In the genomic region with DNA sequence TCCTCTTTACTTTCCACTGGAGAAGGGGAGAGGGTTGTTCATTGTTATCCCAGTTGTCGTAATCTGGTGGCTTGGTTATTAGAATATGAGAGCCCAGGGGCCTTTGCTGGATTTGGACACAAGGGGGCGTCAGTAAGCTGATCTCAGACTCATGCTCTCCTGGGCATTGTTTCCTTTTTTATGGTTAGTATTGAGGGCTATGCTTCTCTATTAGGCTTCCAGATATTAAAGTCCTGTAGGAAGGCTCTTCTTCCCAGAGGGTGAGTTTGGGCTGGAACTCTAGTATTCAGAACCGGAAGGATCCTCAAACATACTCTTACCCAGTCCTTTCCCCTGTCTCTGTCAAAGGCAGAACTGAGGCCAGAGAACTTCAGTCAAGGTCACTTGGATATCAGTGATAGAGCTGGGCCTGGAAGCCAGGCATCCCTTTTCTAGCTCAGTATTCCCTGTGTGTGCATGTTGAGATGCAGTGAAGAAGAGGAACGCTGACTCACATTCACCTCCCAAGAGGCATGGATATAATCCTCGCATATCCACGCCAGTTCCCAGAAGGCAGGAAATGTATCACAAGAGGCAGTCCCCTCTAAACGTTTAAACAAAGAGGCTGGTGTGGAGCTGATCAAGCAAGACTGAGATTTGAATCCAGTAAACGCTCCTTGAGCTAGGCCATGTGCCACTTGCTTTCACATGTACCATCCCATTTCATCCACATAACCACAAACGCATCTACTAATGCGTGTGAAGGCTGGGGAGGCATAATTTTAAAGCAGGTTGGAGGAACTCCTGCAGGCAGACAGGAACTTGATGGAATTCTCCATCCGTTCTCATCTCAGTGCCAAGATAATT, we compare ENCODE assay signal across 8 cellular contexts. TPM values are rescaled to one million over a fixed set of nuclear protein-coding genes. Genes with fewer than 3 reads are reported as not detected.
A peak's percentile ranks its signal among the peaks of the same experiment; 100 is the strongest.
DNase-seq lines count a peak whose midpoint lies in the region; ATAC-seq lines count a peak whose summit lies in the region.

No MANE protein-coding gene starts in this region.

- H3K27ac Mint-ChIP-seq in memory B cell = no peak overlapping the region

- H3K27me3 Mint-ChIP-seq in memory B cell = no peaks in the 10 kb centered on the region

- peak; percentile 47 for ATAC-seq in memory B cell (ENCODE audit: low read depth)
- no peak for ATAC-seq in GM19452 (IDR thresholded peaks at IDR 0.05; ENCODE audit: unreplicated experiment)

- DNase-seq in GM19238 (ENCODE audit: insufficient read length, low spot score) (peak; percentile 41), NCI-H460 (ENCODE audit: extremely low read depth, low read depth) (peak; percentile 59), ecto neural progenitor cell (ENCODE audit: low spot score) (peak; percentile 78), memory B cell (ENCODE audit: low spot score in 2 of 2) (peak; percentile 42 to 48)
- DNase-seq in activated CD4-positive, alpha-beta T cell treated with anti-CD3 and anti-CD28 coated beads, Interleukin-2, amount 50 U/mL, for 4 hours = peak; percentile 46 to 53
- DNase-seq in stimulated activated CD8-positive, alpha-beta memory T cell treated with anti-CD3 and anti-CD28 coated beads, Interleukin-12 subunit alpha, Interleukin-12 subunit beta, amount 100 ng/mL, for 4 hours (ENCODE audit: low read depth) = peak; percentile 10

- H2AFZ ChIP-seq in ACC112 (ENCODE audit: low read length, unreplicated experiment) = peak overlapping the region; percentile 25

- H3K36me3 Mint-ChIP-seq in memory B cell = peaks cover 45% of the 10 kb centered on the region

- H3K27ac ChIP-seq in ACC112 (ENCODE audit: low read depth, low read length) = peak overlapping the region; percentile 87

- no peaks in the 10 kb centered on the region for H3K9me3 Mint-ChIP-seq in memory B cell

- no peaks in the 10 kb centered on the region for H3K27me3 ChIP-seq in ACC112 (ENCODE audit: insufficient read depth, low read length)

- H3K4me1 ChIP-seq in ACC112 (ENCODE audit: control insufficient read depth, insufficient read depth, low read length, unreplicated experiment) = peaks cover 25% of the 10 kb centered on the region

- H3K4me3 ChIP-seq in ACC112 (ENCODE audit: low read depth, low read length) = 0 out of 2 replicates have a peak overlapping the region, but pooled peaks have one; percentile 2

- H3K4me1 Mint-ChIP-seq in memory B cell = no peaks in the 10 kb centered on the region

- no peak overlapping the region for H3K4me3 Mint-ChIP-seq in memory B cell

- no peaks in the 10 kb centered on the region for H3K79me2 ChIP-seq in ACC112 (ENCODE audit: control insufficient read depth, insufficient read depth, low read length, unreplicated experiment)

- peaks cover 31% of the 10 kb centered on the region; the same call in 1 of the 2 replicates for H3K36me3 ChIP-seq in ACC112 (ENCODE audit: insufficient read depth, low read length)

RNA-seq across cellular contexts. Expression of a gene that starts 41.6 kb away (rescaled TPM):
- total RNA-seq in NCI-H460 (2014; rRNA removed; shearing (Covaris generic)) = 27.1 and 33.4 TPM in 2 replicates
- polyA plus RNA-seq in NCI-H460 (2014; cell fraction: nucleus; rRNA removed) = 20.8 and 29.1 TPM in 2 replicates

RNA-seq across cellular contexts. Expression of a gene that starts 41.9 kb away (rescaled TPM):
- total RNA-seq in NCI-H460 (2014; rRNA removed; shearing (Covaris generic)) = 15.2 and 22.6 TPM in 2 replicates
- polyA plus RNA-seq in NCI-H460 (2014; cell fraction: nucleus; rRNA removed) = 9.5 and 15.5 TPM in 2 replicates

RNA-seq across cellular contexts. Expression of a gene that starts 54.3 kb away (rescaled TPM):
- total RNA-seq in NCI-H460 (2014; rRNA removed; shearing (Covaris generic)) = 25.6 and 34.6 TPM in 2 replicates
- 99.1 and 132 TPM in 2 replicates for polyA plus RNA-seq in NCI-H460 (2014; cell fraction: nucleus; rRNA removed)

RNA-seq across cellular contexts. Expression of a gene that starts 54.6 kb away (rescaled TPM):
- 4.4 and 6.4 TPM in 2 replicates for total RNA-seq in NCI-H460 (2014; rRNA removed; shearing (Covaris generic))
- 37.3 and 37.6 TPM in 2 replicates for polyA plus RNA-seq in NCI-H460 (2014; cell fraction: nucleus; rRNA removed)

Comparison
In these comparisons a context has a peak if more than half of its experiments do, and no peak if none do; other contexts are left out.
1. DNase-seq: peak in every context shown above with its lines; median percentile 78 in ecto neural progenitor cell; 59 in NCI-H460; 50 in activated CD4-positive, alpha-beta T cell treated with anti-CD3 and anti-CD28 coated beads, Interleukin-2, amount 50 U/mL, for 4 hours; 45 in memory B cell; 41 in GM19238; 10 in stimulated activated CD8-positive, alpha-beta memory T cell treated with anti-CD3 and anti-CD28 coated beads, Interleukin-12 subunit alpha, Interleukin-12 subunit beta, amount 100 ng/mL, for 4 hours.